In genomic region chr2:43041661-43042360, GRCh38 we compare ENCODE assay signal across 2 cellular contexts.
TF ChIP-seq lines count a peak whose summit lies in the region.

No MANE protein-coding gene starts in this region.

TF ChIP-seq in HEK293, 187 proteins besides CTCF, POLR2A, EP300 and RAD21 (continued from another document and continues in another):
- TF ChIP-seq PRDM2 (tag by site-specific recombination; IDR thresholded peaks at IDR 0.05; ENCODE audit: borderline replicate concordance) (no peak), ZIC2 (tag by site-specific recombination; IDR thresholded peaks at IDR 0.05) (peak; percentile 93), GLIS1 (tag by site-specific recombination; IDR thresholded peaks at IDR 0.05) (peak; percentile 49), PRDM6 (tag by site-specific recombination; IDR thresholded peaks at IDR 0.05) (no peak), YY1 (tag by site-specific recombination; IDR thresholded peaks at IDR 0.05) (no peak), ZNF843 (tag by site-specific recombination; IDR thresholded peaks at IDR 0.05) (no peak), ZNF600 (tag by site-specific recombination; IDR thresholded peaks at IDR 0.05) (peak; percentile 45; the same call in 1 of the 2 replicates), TSHZ1 (tag by site-specific recombination; IDR thresholded peaks at IDR 0.05; ENCODE audit: borderline replicate concordance) (peak; percentile 24; the same call in 1 of the 2 replicates), ZSCAN30 (tag by site-specific recombination; IDR thresholded peaks at IDR 0.05) (no peak), ZNF423 (tag by site-specific recombination; IDR thresholded peaks at IDR 0.05) (no peak), HOXC10 (CRISPR knock-in tag; IDR thresholded peaks at IDR 0.05) (no peak), KLF16 (tag by site-specific recombination; IDR thresholded peaks at IDR 0.05) (no peak), KLF17 (tag by site-specific recombination; IDR thresholded peaks at IDR 0.05) (peak; percentile 71; the same call in 1 of the 2 replicates), ZNF366 (tag by site-specific recombination; conservative IDR thresholded peaks at IDR 0.05) (no peak), ZNF791 (tag by site-specific recombination; IDR thresholded peaks at IDR 0.05) (no peak)

TF ChIP-seq in SK-N-SH, 30 proteins besides CTCF, POLR2A, EP300 and RAD21 (continued from another document):
- peak; percentile 99 for TF ChIP-seq PBX3 (IDR thresholded peaks at IDR 0.05)
- TF ChIP-seq CHD2 (IDR thresholded peaks at IDR 0.05; ENCODE audit: low read length, partially characterized antibody), result peak; percentile 72
- TF ChIP-seq FOXM1 (IDR thresholded peaks at IDR 0.05; ENCODE audit: low read depth), result peak; percentile 99
- peak; percentile 100 for TF ChIP-seq FOSL2 (IDR thresholded peaks at IDR 0.05; ENCODE audit: borderline replicate concordance, low read depth)
- TF ChIP-seq POLR2AphosphoS5 (IDR thresholded peaks at IDR 0.05; ENCODE audit: low read depth, low read length), result peak; percentile 97
- TF ChIP-seq RXRA (IDR thresholded peaks at IDR 0.05; ENCODE audit: borderline replicate concordance, low read depth), result peak; percentile 100
- no peak for TF ChIP-seq NRF1 (IDR thresholded peaks at IDR 0.05; ENCODE audit: low read depth, low read length)
- no peak for TF ChIP-seq MXI1 (IDR thresholded peaks at IDR 0.05; ENCODE audit: low read depth, low read length)
- TF ChIP-seq JUND (IDR thresholded peaks at IDR 0.05), result peak; percentile 100
- no peak for TF ChIP-seq EZH2phosphoT487 (IDR thresholded peaks at IDR 0.05; ENCODE audit: borderline replicate concordance, low read depth)
- TF ChIP-seq ZBTB33 (IDR thresholded peaks at IDR 0.05; ENCODE audit: borderline replicate concordance, low read depth), result peak; percentile 95
- peak; percentile 100 for TF ChIP-seq NFIC (IDR thresholded peaks at IDR 0.05; ENCODE audit: borderline replicate concordance)
- TF ChIP-seq REST (IDR thresholded peaks at IDR 0.05; ENCODE audit: low read depth, low read length), result peak; percentile 88
- TF ChIP-seq YY1 (IDR thresholded peaks at IDR 0.05; ENCODE audit: low read depth), result peak; percentile 49; the same call in 1 of the 2 replicates
- no peak for TF ChIP-seq RFX5 (IDR thresholded peaks at IDR 0.05; ENCODE audit: low read length)
- TF ChIP-seq IRF3 (IDR thresholded peaks at IDR 0.05; ENCODE audit: low read depth, low read length), result no peak
- no peak; the same call in none of the 2 replicates for TF ChIP-seq RCOR1 (IDR thresholded peaks at IDR 0.05; ENCODE audit: low read length)
- peak; percentile 97 for TF ChIP-seq MAX (IDR thresholded peaks at IDR 0.05; ENCODE audit: low read depth)
